In the genomic region with DNA sequence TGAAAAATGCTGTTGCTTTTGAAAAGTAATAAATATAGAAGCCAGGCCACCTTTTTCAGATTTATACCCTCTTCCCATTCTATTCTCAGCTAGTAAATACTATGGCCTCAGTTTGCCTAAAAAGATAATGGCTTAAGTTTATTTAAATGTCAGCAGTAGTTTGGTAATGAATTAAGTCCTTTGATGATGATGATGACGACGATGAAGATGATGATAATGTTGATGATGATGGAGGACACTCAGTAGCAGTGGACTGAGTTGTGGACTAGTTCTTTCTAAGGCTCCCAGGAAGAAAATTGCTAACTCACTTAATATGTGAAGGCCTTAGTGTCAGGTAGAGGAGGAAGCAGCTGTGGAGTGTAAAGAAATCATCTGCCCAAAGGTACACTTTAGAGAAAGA, we compare ENCODE assay signal across 18 cellular contexts. TPM values are rescaled to one million over a fixed set of nuclear protein-coding genes. Genes with fewer than 3 reads are reported as not detected.
A peak's percentile ranks its signal among the peaks of the same experiment; 100 is the strongest.
DNase-seq lines count a peak whose midpoint lies in the region; ATAC-seq, FAIRE-seq and TF ChIP-seq lines count a peak whose summit lies in the region.
"Had no signal": no experiment of that assay in that cellular context is flagged by ENCODE, and none has a peak within 500 bp of the region (broad histone marks: within the 10 kb centered on the region; RNA-seq: fewer than 3 reads in every experiment).

No MANE protein-coding gene starts in this region.

- 0 out of 2 replicates have a peak overlapping the region, but pooled peaks have one; percentile 20 for H3K9ac ChIP-seq in BLaER1

- TF ChIP-seq CTCF in DOHH2 (IDR thresholded peaks at IDR 0.05; ENCODE audit: low read depth, low read length, poor library complexity, severe bottlenecking) (no peak), osteoblast (IDR thresholded peaks at IDR 0.05; ENCODE audit: extremely low read depth, low read depth, low read length) (no peak), pancreas (IDR thresholded peaks at IDR 0.05) (no peak)

- peak overlapping the region; percentile 68 for H3K4me2 ChIP-seq in BLaER1
- peak overlapping the region; percentile 23; the same call in 1 of the 2 replicates for H3K4me2 ChIP-seq in DOHH2 (ENCODE audit: low read length)
- no peak overlapping the region for H3K4me2 ChIP-seq in osteoblast (ENCODE audit: insufficient read depth, low read length)

- H3K4me3 ChIP-seq in BLaER1, result no peak overlapping the region
- H3K4me3 ChIP-seq in DOHH2 (ENCODE audit: low read length), result no peak overlapping the region
- H3K4me3 ChIP-seq in osteoblast (ENCODE audit: insufficient read depth, low read length), result no peak overlapping the region
- H3K4me3 ChIP-seq in pancreas, result no peak overlapping the region
- H3K4me3 ChIP-seq: cardiac muscle cell had no signal

- H3K79me2 ChIP-seq in DOHH2 (ENCODE audit: control insufficient read depth, low read length), result peaks cover 98% of the 10 kb centered on the region
- H3K79me2 ChIP-seq in osteoblast (ENCODE audit: insufficient read depth, low read length), result peaks cover 92% of the 10 kb centered on the region

- intact Hi-C loops in pancreas (cut with DNase I), result no loop called here

- H3K4me1 ChIP-seq in BLaER1 (peaks cover 83% of the 10 kb centered on the region), DOHH2 (ENCODE audit: control insufficient read depth, low read length) (peaks cover 87% of the 10 kb centered on the region), osteoblast (ENCODE audit: insufficient read depth, low read length) (peaks cover 41% of the 10 kb centered on the region), pancreas (peaks cover 12 to 72% (median 17%) of the 10 kb centered on the region in 3 donors)

- no peak overlapping the region for H2AFZ ChIP-seq in osteoblast (ENCODE audit: low read length)

- FAIRE-seq in pancreas (lab: Jason Lieb, UNC), result no peak
- FAIRE-seq: GM18507 had no signal

- H4K20me1 ChIP-seq in BLaER1, result peaks cover 100% of the 10 kb centered on the region
- peaks cover 29% of the 10 kb centered on the region for H4K20me1 ChIP-seq in DOHH2 (ENCODE audit: control insufficient read depth, insufficient read depth, low read depth, low read length)
- H4K20me1 ChIP-seq in osteoblast (ENCODE audit: insufficient read depth, low read length), result peaks cover 90% of the 10 kb centered on the region

- DNase-seq in activated naive CD8-positive, alpha-beta T cell treated with anti-CD3 and anti-CD28 coated beads, Interleukin-2, amount 50 U/mL, for 24 hours, result no peak
- DNase-seq in osteoblast (ENCODE audit: insufficient read length, low spot score, missing footprints), result peak; percentile 62
- no peak for DNase-seq in NCI-H526 (lab: John Stamatoyannopoulos, UW)
- DNase-seq in pancreas, result no peak
- DNase-seq: activated T-cell treated with anti-CD3 and anti-CD28 coated beads, Interleukin-2, amount 50 U/mL, for 48 hours; GDM1; H7; NCI-H1105; NCI-H524 treated with DMSO at 0.1 percent for 48 hours; Right ventricle myocardium superior; stimulated activated CD8-positive, alpha-beta memory T cell treated with anti-CD3 and anti-CD28 coated beads, Interleukin-4, amount 100 ng/mL, for 48 hours had no signal

- ATAC-seq in activated naive CD8-positive, alpha-beta T cell treated with anti-CD3 and anti-CD28 coated beads, Interleukin-2, amount 50 U/mL, for 24 hours, result no peak
- ATAC-seq in GM18870 (IDR thresholded peaks at IDR 0.05; ENCODE audit: unreplicated experiment) (no peak), HG02642 (IDR thresholded peaks at IDR 0.05; ENCODE audit: poor library complexity, unreplicated experiment) (no peak), pancreas (no peak)

- no peaks in the 10 kb centered on the region for H3K27me3 Mint-ChIP-seq in activated naive CD8-positive, alpha-beta T cell treated with anti-CD3 and anti-CD28 coated beads, Interleukin-2, amount 50 U/mL, for 24 hours

- H3K9me3 Mint-ChIP-seq in activated naive CD8-positive, alpha-beta T cell treated with anti-CD3 and anti-CD28 coated beads, Interleukin-2, amount 50 U/mL, for 24 hours, result no peaks in the 10 kb centered on the region

- H3K27ac ChIP-seq in BLaER1 (peak overlapping the region; percentile 54; the same call in 1 of the 2 replicates), DOHH2 (ENCODE audit: low read depth, low read length) (no peak overlapping the region), osteoblast (ENCODE audit: low read depth, low read length) (no peak overlapping the region), pancreas (no peak overlapping the region)
- H3K27ac ChIP-seq: C4-2B had no signal

- H3K27me3 ChIP-seq in BLaER1 (no peaks in the 10 kb centered on the region), DOHH2 (ENCODE audit: control insufficient read depth, low read length) (no peaks in the 10 kb centered on the region), osteoblast (ENCODE audit: insufficient read depth, low read length) (no peaks in the 10 kb centered on the region), pancreas (no peaks in the 10 kb centered on the region)
- H3K27me3 ChIP-seq: cardiac muscle cell had no signal

- peaks cover 9% of the 10 kb centered on the region for H3K36me3 Mint-ChIP-seq in activated naive CD8-positive, alpha-beta T cell treated with anti-CD3 and anti-CD28 coated beads, Interleukin-2, amount 50 U/mL, for 24 hours (ENCODE audit: low read depth)

- H3K4me3 Mint-ChIP-seq in activated naive CD8-positive, alpha-beta T cell treated with anti-CD3 and anti-CD28 coated beads, Interleukin-2, amount 50 U/mL, for 24 hours, result no peak overlapping the region

- H3K9me2 ChIP-seq in DOHH2 (replicated peaks; ENCODE audit: control insufficient read depth, low read length), result no peaks in the 10 kb centered on the region

- H3F3A ChIP-seq in DOHH2 (ENCODE audit: control insufficient read depth, insufficient read depth), result peaks cover 6% of the 10 kb centered on the region; the same call in 1 of the 2 replicates

- H3K36me3 ChIP-seq in BLaER1, result 0 out of 2 replicates have a peak, but pooled peaks cover 4% of the 10 kb centered on the region
- peaks cover 5% of the 10 kb centered on the region; the same call in 1 of the 2 replicates for H3K36me3 ChIP-seq in DOHH2 (ENCODE audit: control insufficient read depth, low read length)
- H3K36me3 ChIP-seq in osteoblast (ENCODE audit: insufficient read depth, low read length), result no peaks in the 10 kb centered on the region
- no peaks in the 10 kb centered on the region for H3K36me3 ChIP-seq in pancreas
- H3K36me3 ChIP-seq: cardiac muscle cell had no signal

- H3K4me1 Mint-ChIP-seq in activated naive CD8-positive, alpha-beta T cell treated with anti-CD3 and anti-CD28 coated beads, Interleukin-2, amount 50 U/mL, for 24 hours, result peaks cover 99% of the 10 kb centered on the region

- H3K9me3 ChIP-seq in BLaER1, result peaks cover 6% of the 10 kb centered on the region; the same call in 1 of the 2 replicates
- H3K9me3 ChIP-seq in DOHH2 (ENCODE audit: control insufficient read depth, insufficient read depth, low read length), result peaks cover 4% of the 10 kb centered on the region; the same call in 1 of the 2 replicates
- H3K9me3 ChIP-seq in osteoblast (ENCODE audit: low read depth, low read length), result no peaks in the 10 kb centered on the region
- H3K9me3 ChIP-seq in pancreas, result no peaks in the 10 kb centered on the region

- peak overlapping the region; percentile 88 for H3K27ac Mint-ChIP-seq in activated naive CD8-positive, alpha-beta T cell treated with anti-CD3 and anti-CD28 coated beads, Interleukin-2, amount 50 U/mL, for 24 hours

- 91 to 98% methylated on average over 2 of the region's 2 CpGs for WGBS in pancreas, 2 donors

RNA-seq across cellular contexts. Expression of a gene that starts 23.5 kb away (rescaled TPM):
- 17.1 and 17.7 TPM in 2 replicates for total RNA-seq in osteoblast
- 10 to 100 TPM; 17.8 to 41.9 (median 22.8) TPM for total RNA-seq in pancreas
- polyA plus RNA-seq in pancreas, result 10 to 100 TPM in 1 of 2 donors, 1 to 10 TPM in 1; 8.9 to 12.2 TPM
